Comparison of ENCODE assay signal across 1 cellular context in the genomic region with DNA sequence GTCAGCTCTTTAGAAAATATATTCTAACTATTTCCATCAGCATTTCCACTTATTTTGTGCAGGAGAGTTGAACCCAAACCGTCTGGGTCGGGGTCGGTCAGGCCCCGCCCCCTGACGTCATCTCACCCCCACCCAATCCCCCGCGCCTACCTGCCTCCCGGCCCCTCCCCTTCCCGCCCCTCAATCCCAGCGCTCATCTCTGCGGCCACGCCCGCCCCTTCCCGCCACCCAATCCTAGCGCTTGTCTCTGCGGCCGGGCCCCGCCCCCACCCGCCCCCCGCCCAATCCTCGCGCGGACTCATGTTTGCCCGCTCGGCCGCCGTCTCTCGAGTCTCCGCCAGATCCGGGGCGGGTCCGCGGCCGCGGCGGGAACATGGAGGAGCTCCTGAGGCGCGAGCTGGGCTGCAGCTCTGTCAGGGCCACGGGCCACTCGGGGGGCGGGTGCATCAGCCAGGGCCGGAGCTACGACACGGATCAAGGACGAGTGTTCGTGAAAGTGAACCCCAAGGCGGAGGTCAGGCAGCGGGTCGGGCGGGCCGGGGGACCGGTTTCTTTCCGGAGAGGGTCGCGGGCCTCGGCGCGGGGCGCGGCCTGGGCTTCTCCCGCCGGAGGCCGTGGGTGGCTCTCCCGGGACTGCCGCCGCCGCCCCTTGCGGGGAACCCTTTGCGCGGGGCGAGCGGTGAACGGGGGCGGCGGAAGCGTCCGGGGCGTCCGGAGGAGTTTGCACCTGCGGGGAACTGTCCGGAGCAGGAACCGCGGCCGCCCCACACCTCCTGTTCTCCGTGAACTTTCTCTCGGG.
TF ChIP-seq lines count a peak whose summit lies in the region.

A gene with protein sequence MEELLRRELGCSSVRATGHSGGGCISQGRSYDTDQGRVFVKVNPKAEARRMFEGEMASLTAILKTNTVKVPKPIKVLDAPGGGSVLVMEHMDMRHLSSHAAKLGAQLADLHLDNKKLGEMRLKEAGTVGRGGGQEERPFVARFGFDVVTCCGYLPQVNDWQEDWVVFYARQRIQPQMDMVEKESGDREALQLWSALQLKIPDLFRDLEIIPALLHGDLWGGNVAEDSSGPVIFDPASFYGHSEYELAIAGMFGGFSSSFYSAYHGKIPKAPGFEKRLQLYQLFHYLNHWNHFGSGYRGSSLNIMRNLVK (plus strand): TSS at position 324 of the 799 bp plus-strand sequence. CDS start 50 bp downstream, at position 374.

TF ChIP-seq in HEK293, 187 proteins besides CTCF, POLR2A, EP300 and RAD21 (continued from another document and continues in another):
- TF ChIP-seq, protein P1, sequence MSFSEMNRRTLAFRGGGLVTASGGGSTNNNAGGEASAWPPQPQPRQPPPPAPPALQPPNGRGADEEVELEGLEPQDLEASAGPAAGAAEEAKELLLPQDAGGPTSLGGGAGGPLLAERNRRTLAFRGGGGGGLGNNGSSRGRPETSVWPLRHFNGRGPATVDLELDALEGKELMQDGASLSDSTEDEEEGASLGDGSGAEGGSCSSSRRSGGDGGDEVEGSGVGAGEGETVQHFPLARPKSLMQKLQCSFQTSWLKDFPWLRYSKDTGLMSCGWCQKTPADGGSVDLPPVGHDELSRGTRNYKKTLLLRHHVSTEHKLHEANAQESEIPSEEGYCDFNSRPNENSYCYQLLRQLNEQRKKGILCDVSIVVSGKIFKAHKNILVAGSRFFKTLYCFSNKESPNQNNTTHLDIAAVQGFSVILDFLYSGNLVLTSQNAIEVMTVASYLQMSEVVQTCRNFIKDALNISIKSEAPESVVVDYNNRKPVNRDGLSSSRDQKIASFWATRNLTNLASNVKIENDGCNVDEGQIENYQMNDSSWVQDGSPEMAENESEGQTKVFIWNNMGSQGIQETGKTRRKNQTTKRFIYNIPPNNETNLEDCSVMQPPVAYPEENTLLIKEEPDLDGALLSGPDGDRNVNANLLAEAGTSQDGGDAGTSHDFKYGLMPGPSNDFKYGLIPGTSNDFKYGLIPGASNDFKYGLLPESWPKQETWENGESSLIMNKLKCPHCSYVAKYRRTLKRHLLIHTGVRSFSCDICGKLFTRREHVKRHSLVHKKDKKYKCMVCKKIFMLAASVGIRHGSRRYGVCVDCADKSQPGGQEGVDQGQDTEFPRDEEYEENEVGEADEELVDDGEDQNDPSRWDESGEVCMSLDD (tag by site-specific recombination; IDR thresholded peaks at IDR 0.05) = peak; percentile 18; the same call in 1 of the 2 replicates
- TF ChIP-seq, protein P2, sequence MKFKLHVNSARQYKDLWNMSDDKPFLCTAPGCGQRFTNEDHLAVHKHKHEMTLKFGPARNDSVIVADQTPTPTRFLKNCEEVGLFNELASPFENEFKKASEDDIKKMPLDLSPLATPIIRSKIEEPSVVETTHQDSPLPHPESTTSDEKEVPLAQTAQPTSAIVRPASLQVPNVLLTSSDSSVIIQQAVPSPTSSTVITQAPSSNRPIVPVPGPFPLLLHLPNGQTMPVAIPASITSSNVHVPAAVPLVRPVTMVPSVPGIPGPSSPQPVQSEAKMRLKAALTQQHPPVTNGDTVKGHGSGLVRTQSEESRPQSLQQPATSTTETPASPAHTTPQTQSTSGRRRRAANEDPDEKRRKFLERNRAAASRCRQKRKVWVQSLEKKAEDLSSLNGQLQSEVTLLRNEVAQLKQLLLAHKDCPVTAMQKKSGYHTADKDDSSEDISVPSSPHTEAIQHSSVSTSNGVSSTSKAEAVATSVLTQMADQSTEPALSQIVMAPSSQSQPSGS (tag by site-specific recombination; IDR thresholded peaks at IDR 0.05; ENCODE audit: low read depth) = peak; percentile 89
- no peak for TF ChIP-seq ZNF140 (tag by site-specific recombination; IDR thresholded peaks at IDR 0.05)
- no peak for TF ChIP-seq ZNF747 (tag by site-specific recombination; IDR thresholded peaks at IDR 0.05)
- TF ChIP-seq, protein P3, sequence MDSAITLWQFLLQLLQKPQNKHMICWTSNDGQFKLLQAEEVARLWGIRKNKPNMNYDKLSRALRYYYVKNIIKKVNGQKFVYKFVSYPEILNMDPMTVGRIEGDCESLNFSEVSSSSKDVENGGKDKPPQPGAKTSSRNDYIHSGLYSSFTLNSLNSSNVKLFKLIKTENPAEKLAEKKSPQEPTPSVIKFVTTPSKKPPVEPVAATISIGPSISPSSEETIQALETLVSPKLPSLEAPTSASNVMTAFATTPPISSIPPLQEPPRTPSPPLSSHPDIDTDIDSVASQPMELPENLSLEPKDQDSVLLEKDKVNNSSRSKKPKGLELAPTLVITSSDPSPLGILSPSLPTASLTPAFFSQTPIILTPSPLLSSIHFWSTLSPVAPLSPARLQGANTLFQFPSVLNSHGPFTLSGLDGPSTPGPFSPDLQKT (IDR thresholded peaks at IDR 0.05; ENCODE audit: borderline replicate concordance, low read depth, low read length) = no peak
- peak; percentile 35; the same call in 1 of the 2 replicates for TF ChIP-seq ZNF394 (tag by site-specific recombination; IDR thresholded peaks at IDR 0.05; ENCODE audit: borderline replicate concordance)
- TF ChIP-seq ZNF843 (tag by site-specific recombination; IDR thresholded peaks at IDR 0.05) = no peak
- 0 out of 2 replicates have a peak, but pooled peaks have one; percentile 30 for TF ChIP-seq KLF7 (tag by site-specific recombination; IDR thresholded peaks at IDR 0.05; ENCODE audit: borderline replicate concordance)
- TF ChIP-seq, protein P4, sequence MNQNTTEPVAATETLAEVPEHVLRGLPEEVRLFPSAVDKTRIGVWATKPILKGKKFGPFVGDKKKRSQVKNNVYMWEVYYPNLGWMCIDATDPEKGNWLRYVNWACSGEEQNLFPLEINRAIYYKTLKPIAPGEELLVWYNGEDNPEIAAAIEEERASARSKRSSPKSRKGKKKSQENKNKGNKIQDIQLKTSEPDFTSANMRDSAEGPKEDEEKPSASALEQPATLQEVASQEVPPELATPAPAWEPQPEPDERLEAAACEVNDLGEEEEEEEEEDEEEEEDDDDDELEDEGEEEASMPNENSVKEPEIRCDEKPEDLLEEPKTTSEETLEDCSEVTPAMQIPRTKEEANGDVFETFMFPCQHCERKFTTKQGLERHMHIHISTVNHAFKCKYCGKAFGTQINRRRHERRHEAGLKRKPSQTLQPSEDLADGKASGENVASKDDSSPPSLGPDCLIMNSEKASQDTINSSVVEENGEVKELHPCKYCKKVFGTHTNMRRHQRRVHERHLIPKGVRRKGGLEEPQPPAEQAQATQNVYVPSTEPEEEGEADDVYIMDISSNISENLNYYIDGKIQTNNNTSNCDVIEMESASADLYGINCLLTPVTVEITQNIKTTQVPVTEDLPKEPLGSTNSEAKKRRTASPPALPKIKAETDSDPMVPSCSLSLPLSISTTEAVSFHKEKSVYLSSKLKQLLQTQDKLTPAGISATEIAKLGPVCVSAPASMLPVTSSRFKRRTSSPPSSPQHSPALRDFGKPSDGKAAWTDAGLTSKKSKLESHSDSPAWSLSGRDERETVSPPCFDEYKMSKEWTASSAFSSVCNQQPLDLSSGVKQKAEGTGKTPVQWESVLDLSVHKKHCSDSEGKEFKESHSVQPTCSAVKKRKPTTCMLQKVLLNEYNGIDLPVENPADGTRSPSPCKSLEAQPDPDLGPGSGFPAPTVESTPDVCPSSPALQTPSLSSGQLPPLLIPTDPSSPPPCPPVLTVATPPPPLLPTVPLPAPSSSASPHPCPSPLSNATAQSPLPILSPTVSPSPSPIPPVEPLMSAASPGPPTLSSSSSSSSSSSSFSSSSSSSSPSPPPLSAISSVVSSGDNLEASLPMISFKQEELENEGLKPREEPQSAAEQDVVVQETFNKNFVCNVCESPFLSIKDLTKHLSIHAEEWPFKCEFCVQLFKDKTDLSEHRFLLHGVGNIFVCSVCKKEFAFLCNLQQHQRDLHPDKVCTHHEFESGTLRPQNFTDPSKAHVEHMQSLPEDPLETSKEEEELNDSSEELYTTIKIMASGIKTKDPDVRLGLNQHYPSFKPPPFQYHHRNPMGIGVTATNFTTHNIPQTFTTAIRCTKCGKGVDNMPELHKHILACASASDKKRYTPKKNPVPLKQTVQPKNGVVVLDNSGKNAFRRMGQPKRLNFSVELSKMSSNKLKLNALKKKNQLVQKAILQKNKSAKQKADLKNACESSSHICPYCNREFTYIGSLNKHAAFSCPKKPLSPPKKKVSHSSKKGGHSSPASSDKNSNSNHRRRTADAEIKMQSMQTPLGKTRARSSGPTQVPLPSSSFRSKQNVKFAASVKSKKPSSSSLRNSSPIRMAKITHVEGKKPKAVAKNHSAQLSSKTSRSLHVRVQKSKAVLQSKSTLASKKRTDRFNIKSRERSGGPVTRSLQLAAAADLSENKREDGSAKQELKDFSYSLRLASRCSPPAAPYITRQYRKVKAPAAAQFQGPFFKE (tag by site-specific recombination; IDR thresholded peaks at IDR 0.05; ENCODE audit: borderline replicate concordance) = no peak
- no peak for TF ChIP-seq ZNF791 (tag by site-specific recombination; IDR thresholded peaks at IDR 0.05)
- TF ChIP-seq ZFHX2 (tag by site-specific recombination; conservative IDR thresholded peaks at IDR 0.05) = peak; percentile 73
- TF ChIP-seq ZNF785 (tag by site-specific recombination; IDR thresholded peaks at IDR 0.05) = no peak
- 0 out of 2 replicates have a peak, but pooled peaks have one; percentile 24 for TF ChIP-seq ZEB2 (tag by site-specific recombination; IDR thresholded peaks at IDR 0.05)
- TF ChIP-seq, protein P5, sequence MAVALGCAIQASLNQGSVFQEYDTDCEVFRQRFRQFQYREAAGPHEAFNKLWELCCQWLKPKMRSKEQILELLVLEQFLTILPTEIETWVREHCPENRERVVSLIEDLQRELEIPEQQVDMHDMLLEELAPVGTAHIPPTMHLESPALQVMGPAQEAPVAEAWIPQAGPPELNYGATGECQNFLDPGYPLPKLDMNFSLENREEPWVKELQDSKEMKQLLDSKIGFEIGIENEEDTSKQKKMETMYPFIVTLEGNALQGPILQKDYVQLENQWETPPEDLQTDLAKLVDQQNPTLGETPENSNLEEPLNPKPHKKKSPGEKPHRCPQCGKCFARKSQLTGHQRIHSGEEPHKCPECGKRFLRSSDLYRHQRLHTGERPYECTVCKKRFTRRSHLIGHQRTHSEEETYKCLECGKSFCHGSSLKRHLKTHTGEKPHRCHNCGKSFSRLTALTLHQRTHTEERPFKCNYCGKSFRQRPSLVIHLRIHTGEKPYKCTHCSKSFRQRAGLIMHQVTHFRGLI (tag by site-specific recombination; IDR thresholded peaks at IDR 0.05) = 0 out of 2 replicates have a peak, but pooled peaks have one; percentile 17
- TF ChIP-seq ZNF324 (tag by site-specific recombination; IDR thresholded peaks at IDR 0.05) = 0 out of 2 replicates have a peak, but pooled peaks have one; percentile 18
- peak; percentile 51; the same call in 1 of the 2 replicates for TF ChIP-seq KLF9 (tag by site-specific recombination; IDR thresholded peaks at IDR 0.05; ENCODE audit: low read depth)
- no peak for TF ChIP-seq FEZF1 (tag by site-specific recombination; IDR thresholded peaks at IDR 0.05)
- TF ChIP-seq, protein P6, sequence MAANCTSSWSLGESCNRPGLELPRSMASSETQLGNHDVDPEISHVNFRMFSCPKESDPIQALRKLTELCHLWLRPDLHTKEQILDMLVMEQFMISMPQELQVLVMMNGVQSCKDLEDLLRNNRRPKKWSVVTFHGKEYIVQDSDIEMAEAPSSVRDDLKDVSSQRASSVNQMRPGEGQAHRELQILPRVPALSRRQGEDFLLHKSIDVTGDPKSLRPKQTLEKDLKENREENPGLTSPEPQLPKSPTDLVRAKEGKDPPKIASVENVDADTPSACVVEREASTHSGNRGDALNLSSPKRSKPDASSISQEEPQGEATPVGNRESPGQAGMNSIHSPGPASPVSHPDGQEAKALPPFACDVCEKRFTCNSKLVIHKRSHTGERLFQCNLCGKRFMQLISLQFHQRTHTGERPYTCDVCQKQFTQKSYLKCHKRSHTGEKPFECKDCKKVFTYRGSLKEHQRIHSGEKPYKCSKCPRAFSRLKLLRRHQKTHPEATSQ (tag by site-specific recombination; IDR thresholded peaks at IDR 0.05) = 0 out of 2 replicates have a peak, but pooled peaks have one; percentile 20
- no peak for TF ChIP-seq ZNF571 (tag by site-specific recombination; IDR thresholded peaks at IDR 0.05)
- TF ChIP-seq WT1 (tag by site-specific recombination; IDR thresholded peaks at IDR 0.05) = no peak
- TF ChIP-seq, protein P7, sequence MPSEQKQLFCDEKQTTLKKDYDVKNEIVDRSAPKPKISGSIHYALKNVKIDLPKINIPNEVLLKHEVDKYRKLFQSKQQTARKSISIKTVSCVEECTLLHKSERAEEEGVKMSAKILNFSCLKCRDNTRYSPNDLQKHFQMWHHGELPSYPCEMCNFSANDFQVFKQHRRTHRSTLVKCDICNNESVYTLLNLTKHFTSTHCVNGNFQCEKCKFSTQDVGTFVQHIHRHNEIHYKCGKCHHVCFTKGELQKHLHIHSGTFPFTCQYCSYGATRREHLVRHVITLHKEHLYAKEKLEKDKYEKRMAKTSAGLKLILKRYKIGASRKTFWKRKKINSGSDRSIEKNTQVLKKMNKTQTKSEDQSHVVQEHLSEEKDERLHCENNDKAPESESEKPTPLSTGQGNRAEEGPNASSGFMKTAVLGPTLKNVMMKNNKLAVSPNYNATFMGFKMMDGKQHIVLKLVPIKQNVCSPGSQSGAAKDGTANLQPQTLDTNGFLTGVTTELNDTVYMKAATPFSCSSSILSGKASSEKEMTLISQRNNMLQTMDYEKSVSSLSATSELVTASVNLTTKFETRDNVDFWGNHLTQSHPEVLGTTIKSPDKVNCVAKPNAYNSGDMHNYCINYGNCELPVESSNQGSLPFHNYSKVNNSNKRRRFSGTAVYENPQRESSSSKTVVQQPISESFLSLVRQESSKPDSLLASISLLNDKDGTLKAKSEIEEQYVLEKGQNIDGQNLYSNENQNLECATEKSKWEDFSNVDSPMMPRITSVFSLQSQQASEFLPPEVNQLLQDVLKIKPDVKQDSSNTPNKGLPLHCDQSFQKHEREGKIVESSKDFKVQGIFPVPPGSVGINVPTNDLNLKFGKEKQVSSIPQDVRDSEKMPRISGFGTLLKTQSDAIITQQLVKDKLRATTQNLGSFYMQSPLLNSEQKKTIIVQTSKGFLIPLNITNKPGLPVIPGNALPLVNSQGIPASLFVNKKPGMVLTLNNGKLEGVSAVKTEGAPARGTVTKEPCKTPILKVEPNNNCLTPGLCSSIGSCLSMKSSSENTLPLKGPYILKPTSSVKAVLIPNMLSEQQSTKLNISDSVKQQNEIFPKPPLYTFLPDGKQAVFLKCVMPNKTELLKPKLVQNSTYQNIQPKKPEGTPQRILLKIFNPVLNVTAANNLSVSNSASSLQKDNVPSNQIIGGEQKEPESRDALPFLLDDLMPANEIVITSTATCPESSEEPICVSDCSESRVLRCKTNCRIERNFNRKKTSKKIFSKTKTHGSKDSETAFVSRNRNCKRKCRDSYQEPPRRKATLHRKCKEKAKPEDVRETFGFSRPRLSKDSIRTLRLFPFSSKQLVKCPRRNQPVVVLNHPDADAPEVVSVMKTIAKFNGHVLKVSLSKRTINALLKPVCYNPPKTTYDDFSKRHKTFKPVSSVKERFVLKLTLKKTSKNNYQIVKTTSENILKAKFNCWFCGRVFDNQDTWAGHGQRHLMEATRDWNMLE (tag by site-specific recombination; conservative IDR thresholded peaks at IDR 0.05; ENCODE audit: low read depth) = no peak
- no peak for TF ChIP-seq ZNF514 (tag by site-specific recombination; IDR thresholded peaks at IDR 0.05)
- TF ChIP-seq, protein P8, sequence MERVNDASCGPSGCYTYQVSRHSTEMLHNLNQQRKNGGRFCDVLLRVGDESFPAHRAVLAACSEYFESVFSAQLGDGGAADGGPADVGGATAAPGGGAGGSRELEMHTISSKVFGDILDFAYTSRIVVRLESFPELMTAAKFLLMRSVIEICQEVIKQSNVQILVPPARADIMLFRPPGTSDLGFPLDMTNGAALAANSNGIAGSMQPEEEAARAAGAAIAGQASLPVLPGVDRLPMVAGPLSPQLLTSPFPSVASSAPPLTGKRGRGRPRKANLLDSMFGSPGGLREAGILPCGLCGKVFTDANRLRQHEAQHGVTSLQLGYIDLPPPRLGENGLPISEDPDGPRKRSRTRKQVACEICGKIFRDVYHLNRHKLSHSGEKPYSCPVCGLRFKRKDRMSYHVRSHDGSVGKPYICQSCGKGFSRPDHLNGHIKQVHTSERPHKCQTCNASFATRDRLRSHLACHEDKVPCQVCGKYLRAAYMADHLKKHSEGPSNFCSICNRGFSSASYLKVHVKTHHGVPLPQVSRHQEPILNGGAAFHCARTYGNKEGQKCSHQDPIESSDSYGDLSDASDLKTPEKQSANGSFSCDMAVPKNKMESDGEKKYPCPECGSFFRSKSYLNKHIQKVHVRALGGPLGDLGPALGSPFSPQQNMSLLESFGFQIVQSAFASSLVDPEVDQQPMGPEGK (tag by site-specific recombination; IDR thresholded peaks at IDR 0.05) = 0 out of 2 replicates have a peak, but pooled peaks have one; percentile 34
